1 cellular context compared by ENCODE assay signal in genomic region chr2:233356546-233357308, GRCh38.
TF ChIP-seq lines count a peak whose summit lies in the region.

No MANE protein-coding gene starts in this region.

TF ChIP-seq in GM12878, 131 proteins besides CTCF, POLR2A, EP300 and RAD21 (continued from another document):
- no peak for TF ChIP-seq ATF2 (IDR thresholded peaks at IDR 0.05; ENCODE audit: low read length)
- no peak for TF ChIP-seq ZNF687 (IDR thresholded peaks at IDR 0.05)
- no peak for TF ChIP-seq SIX5 (IDR thresholded peaks at IDR 0.05; ENCODE audit: low read depth, low read length, severe bottlenecking)
- no peak for TF ChIP-seq ESRRA (IDR thresholded peaks at IDR 0.05; ENCODE audit: low read length)
- TF ChIP-seq JUND (IDR thresholded peaks at IDR 0.05; ENCODE audit: low read depth, low read length), result no peak
- no peak for TF ChIP-seq MXI1 (IDR thresholded peaks at IDR 0.05; ENCODE audit: low read depth, low read length)
- no peak for TF ChIP-seq TCF12 (IDR thresholded peaks at IDR 0.05; ENCODE audit: low read depth, low read length)
- TF ChIP-seq IRF5 (IDR thresholded peaks at IDR 0.05; ENCODE audit: borderline replicate concordance), result no peak
- TF ChIP-seq PAX8 (IDR thresholded peaks at IDR 0.05), result no peak
- no peak for TF ChIP-seq YBX1 (IDR thresholded peaks at IDR 0.05)
- no peak for TF ChIP-seq ZNF622 (IDR thresholded peaks at IDR 0.05)
- no peak for TF ChIP-seq BRCA1 (IDR thresholded peaks at IDR 0.05; ENCODE audit: low read depth, low read length)
- TF ChIP-seq EED (IDR thresholded peaks at IDR 0.05; ENCODE audit: low read depth), result no peak
